Comparison of ENCODE assay signal across 9 cellular contexts in the genomic region with DNA sequence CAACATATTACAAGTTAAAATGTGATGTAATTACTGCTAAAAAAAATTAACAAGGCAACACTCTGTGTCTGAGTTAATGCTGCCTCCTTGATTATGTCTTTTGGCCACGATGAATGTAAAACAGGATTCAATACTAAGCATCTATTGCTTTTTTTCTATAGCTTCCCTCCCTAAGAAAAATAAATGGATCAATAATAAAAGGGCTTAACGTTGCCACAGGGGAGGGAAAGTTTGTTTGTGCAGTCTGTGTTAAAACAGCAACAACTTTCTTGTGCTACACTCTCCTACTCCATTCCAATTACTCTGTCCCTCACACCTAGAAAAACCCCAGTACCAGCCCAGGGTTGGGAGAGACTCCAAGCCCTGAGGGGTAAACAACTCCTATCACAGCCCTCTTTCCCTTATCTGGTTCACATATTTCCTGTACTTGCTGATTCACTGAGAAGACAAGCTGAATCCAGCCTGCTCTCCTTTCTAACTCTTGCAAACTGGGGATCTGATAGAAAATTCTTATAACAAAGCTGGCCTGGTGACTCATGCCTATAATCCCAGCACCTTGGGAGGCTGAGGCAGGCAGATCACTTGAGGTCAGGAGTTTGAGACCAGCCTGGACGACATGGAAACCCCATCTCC. TPM values are rescaled to one million over a fixed set of nuclear protein-coding genes. Genes with fewer than 3 reads are reported as not detected.
DNase-seq lines count a peak whose midpoint lies in the region; ATAC-seq and TF ChIP-seq lines count a peak whose summit lies in the region.
"Had no signal": no experiment of that assay in that cellular context is flagged by ENCODE, and none has a peak within 500 bp of the region (broad histone marks: within the 10 kb centered on the region; RNA-seq: fewer than 3 reads in every experiment).

No MANE protein-coding gene starts in this region.

- H3K27me3 Mint-ChIP-seq in endodermal cell (ENCODE audit: insufficient read depth), result no peaks in the 10 kb centered on the region

- peaks cover 9% of the 10 kb centered on the region for H3K4me1 Mint-ChIP-seq in endodermal cell

- in situ Hi-C loops in KBM-7 (cut with MboI; ENCODE audit: low pct_unique_long_range_greater_than_20kb, low sequenced_read_pairs), result no loop called here

- ATAC-seq in RWPE2 (ENCODE audit: low read depth) (peak; percentile 81), omental fat pad (ENCODE audit: low FRiP score) (peak; percentile 82), mucosa of descending colon (no peak), GM18519 (IDR thresholded peaks at IDR 0.05; ENCODE audit: low FRiP score, unreplicated experiment) (no peak)

- no peaks in the 10 kb centered on the region for H3K36me3 Mint-ChIP-seq in endodermal cell (ENCODE audit: low read depth)

- peak; percentile 92 for DNase-seq in Daoy (ENCODE audit: low read depth)
- no peak for DNase-seq in RWPE2 (ENCODE audit: low spot score)
- DNase-seq in endodermal cell, result peak; percentile 38
- DNase-seq in omental fat pad (ENCODE audit: low spot score), result no peak
- DNase-seq in mucosa of descending colon, result no peak
- DNase-seq in SKM-1 (lab: John Stamatoyannopoulos, UW; ENCODE audit: unreplicated experiment), result no peak
- DNase-seq in KBM-7, result no peak
- DNase-seq: NK-92 treated with Interleukin-12 subunit alpha and Interleukin-12 subunit beta, amount 100 ng/mL, for 24 hours had no signal

- H3K4me3 Mint-ChIP-seq in endodermal cell, result no peak overlapping the region

- intact Hi-C loops in mucosa of descending colon (cut with DNase I, micrococcal nuclease), result no loop called here

- H3K27ac Mint-ChIP-seq in endodermal cell, result no peak overlapping the region

- 80 to 91% methylated on average over 1 to 2 of the region's 3 CpGs for WGBS in endodermal cell (ENCODE audit: insufficient coverage in 1 of 2, insufficient read length in 1 of 2), 2 experiments

- H3K9me3 ChIP-seq in RWPE2 (ENCODE audit: severe bottlenecking) (no peaks in the 10 kb centered on the region), endodermal cell (ENCODE audit: control insufficient read depth, low read length) (no peaks in the 10 kb centered on the region), mucosa of descending colon (no peaks in the 10 kb centered on the region)

- H3K27ac ChIP-seq in RWPE2 (ENCODE audit: poor library complexity, severe bottlenecking) (peak overlapping the region; percentile 81), endodermal cell (ENCODE audit: low read depth, low read length) (no peak overlapping the region)

- H3K27me3 ChIP-seq in RWPE2 (ENCODE audit: insufficient read depth, poor library complexity, severe bottlenecking), result no peaks in the 10 kb centered on the region
- no peaks in the 10 kb centered on the region for H3K27me3 ChIP-seq in endodermal cell (ENCODE audit: control insufficient read depth, insufficient read depth, low read length, poor library complexity, severe bottlenecking)

- H3K4me1 ChIP-seq in RWPE2 (ENCODE audit: insufficient read depth, poor library complexity, severe bottlenecking), result peaks cover 41% of the 10 kb centered on the region
- no peaks in the 10 kb centered on the region for H3K4me1 ChIP-seq in endodermal cell (ENCODE audit: control insufficient read depth, insufficient read depth, low read length)
- no peaks in the 10 kb centered on the region for H3K4me1 ChIP-seq in mucosa of descending colon (ENCODE audit: low read depth)

- no peaks in the 10 kb centered on the region for H3K9me3 Mint-ChIP-seq in endodermal cell

- H3K9ac ChIP-seq in endodermal cell (ENCODE audit: extremely low read depth, low read length, poor library complexity, severe bottlenecking), result no peak overlapping the region

- H3K4me3 ChIP-seq in RWPE2 (ENCODE audit: severe bottlenecking), result no peak overlapping the region
- no peak overlapping the region for H3K4me3 ChIP-seq in endodermal cell (ENCODE audit: low read length)
- no peak overlapping the region for H3K4me3 ChIP-seq in mucosa of descending colon

- no peak for TF ChIP-seq CTCF in RWPE2 (IDR thresholded peaks at IDR 0.05; ENCODE audit: poor library complexity, severe bottlenecking)
- no peak for TF ChIP-seq CTCF in endodermal cell (conservative IDR thresholded peaks at IDR 0.05)
- TF ChIP-seq CTCF in omental fat pad (IDR thresholded peaks at IDR 0.05), result no peak
- TF ChIP-seq CTCF in mucosa of descending colon (IDR thresholded peaks at IDR 0.05), result no peak

- H3K36me3 ChIP-seq in RWPE2 (ENCODE audit: low read depth) (peaks cover 47% of the 10 kb centered on the region), endodermal cell (ENCODE audit: control insufficient read depth, insufficient read depth, low read length) (no peaks in the 10 kb centered on the region), mucosa of descending colon (ENCODE audit: low read depth) (peaks cover 4% of the 10 kb centered on the region)

RNA-seq across cellular contexts. Expression of a gene that starts 44.8 kb away (rescaled TPM):
- total RNA-seq in Daoy (2014; rRNA removed; shearing (Covaris generic)), result 10.4 and 25.4 TPM in 2 replicates
- total RNA-seq in endodermal cell (1 to 10 TPM; 2.7 to 4.6 TPM), omental fat pad (10 to 100 TPM in 2 of 4 donors, 1 to 10 TPM in 2; 4.1 to 14.6 (median 7.8) TPM), mucosa of descending colon (10 to 100 TPM; 13.2 to 30.3 (median 25.8) TPM)
- polyA plus RNA-seq in endodermal cell (2013, experiment 1 of 2), result 1.1 TPM
- 1.1 TPM for polyA plus RNA-seq in endodermal cell (2013, experiment 2 of 2)

Comparison
In these comparisons a context has a peak if more than half of its experiments do, and no peak if none do; other contexts are left out.
1. DNase-seq: peak in Daoy (single experiment) and endodermal cell (single experiment); none in RWPE2 (single experiment), omental fat pad (single experiment), mucosa of descending colon (0 of 3), SKM-1 (single experiment) and KBM-7 (single experiment).
2. ATAC-seq: peak in RWPE2 (single experiment) and omental fat pad (single experiment); none in mucosa of descending colon (single experiment) and GM18519 (single experiment).